2 cellular contexts compared by ENCODE assay signal in the genomic region with DNA sequence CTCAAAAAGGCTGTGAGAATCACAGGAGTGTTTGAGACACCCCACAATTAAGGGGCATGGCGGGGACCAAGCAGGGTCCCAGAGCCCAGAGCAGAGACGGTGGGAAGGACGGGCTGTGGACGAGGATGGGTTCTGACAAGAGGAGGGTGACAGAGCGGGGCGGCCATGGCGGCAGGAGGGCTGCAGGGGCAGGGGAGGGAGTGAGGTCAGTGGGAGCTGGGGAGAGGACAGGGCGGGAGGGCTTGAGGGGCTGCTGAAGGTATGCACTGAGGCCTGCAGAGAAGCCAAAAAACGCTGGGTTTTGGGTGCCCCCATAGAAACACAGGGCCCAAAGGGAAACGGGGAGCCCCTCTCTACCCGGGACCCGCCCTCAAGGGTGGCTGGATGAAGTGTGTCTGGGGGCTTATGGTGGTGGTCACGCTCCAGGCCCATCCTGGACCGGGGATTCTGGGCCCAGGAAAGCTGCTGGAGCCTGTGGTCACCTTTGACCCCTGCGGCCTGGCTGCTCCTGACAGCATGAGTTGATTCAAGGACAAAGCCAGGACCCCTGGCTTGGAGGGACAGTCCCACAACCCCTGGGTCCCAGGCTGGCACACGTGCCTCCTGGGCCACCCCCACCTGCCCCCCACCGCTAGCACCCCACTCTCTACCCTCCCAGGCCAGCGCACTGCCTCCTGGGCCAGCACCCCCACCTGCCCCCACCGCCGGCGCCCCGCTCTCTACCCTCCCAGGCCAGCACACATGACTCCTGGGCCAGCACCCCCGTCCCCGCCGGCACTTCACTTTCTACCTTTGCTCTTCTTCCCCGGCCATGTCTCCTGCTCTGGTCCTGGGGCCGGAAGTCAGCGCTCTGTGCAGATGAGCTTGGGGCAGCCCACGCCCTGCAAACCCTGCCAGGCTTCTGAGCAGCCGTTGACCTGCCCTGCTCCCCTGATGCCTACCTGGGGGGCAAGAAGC.
TF ChIP-seq lines count a peak whose summit lies in the region.

No MANE protein-coding gene starts in this region.

TF ChIP-seq in GM12891, 5 proteins besides CTCF, POLR2A, EP300 and RAD21:
- no peak for TF ChIP-seq SPI1 (IDR thresholded peaks at IDR 0.05; ENCODE audit: low read depth, low read length)
- no peak for TF ChIP-seq PAX5 (IDR thresholded peaks at IDR 0.05; ENCODE audit: insufficient read depth, low read length, severe bottlenecking)
- no peak for TF ChIP-seq POU2F2 (IDR thresholded peaks at IDR 0.05; ENCODE audit: low read depth, low read length)
- no peak for TF ChIP-seq POLR2AphosphoS5 (IDR thresholded peaks at IDR 0.05; ENCODE audit: low read depth, low read length)
- no peak for TF ChIP-seq TAF1 (IDR thresholded peaks at IDR 0.05; ENCODE audit: low read depth, low read length)

TF ChIP-seq in GM12878, 131 proteins besides CTCF, POLR2A, EP300 and RAD21:
- TF ChIP-seq MXI1 (IDR thresholded peaks at IDR 0.05; ENCODE audit: low read depth, low read length) (no peak), NR2F1 (conservative IDR thresholded peaks at IDR 0.05) (peak; percentile 74; the same call in 1 of the 2 replicates), NR2C1 (IDR thresholded peaks at IDR 0.05) (peak; percentile 61)
- TF ChIP-seq, protein P1, sequence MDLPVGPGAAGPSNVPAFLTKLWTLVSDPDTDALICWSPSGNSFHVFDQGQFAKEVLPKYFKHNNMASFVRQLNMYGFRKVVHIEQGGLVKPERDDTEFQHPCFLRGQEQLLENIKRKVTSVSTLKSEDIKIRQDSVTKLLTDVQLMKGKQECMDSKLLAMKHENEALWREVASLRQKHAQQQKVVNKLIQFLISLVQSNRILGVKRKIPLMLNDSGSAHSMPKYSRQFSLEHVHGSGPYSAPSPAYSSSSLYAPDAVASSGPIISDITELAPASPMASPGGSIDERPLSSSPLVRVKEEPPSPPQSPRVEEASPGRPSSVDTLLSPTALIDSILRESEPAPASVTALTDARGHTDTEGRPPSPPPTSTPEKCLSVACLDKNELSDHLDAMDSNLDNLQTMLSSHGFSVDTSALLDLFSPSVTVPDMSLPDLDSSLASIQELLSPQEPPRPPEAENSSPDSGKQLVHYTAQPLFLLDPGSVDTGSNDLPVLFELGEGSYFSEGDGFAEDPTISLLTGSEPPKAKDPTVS (IDR thresholded peaks at IDR 0.05; ENCODE audit: low read depth, low read length) = no peak
